8 cellular contexts compared by ENCODE assay signal in genomic region chr7:43729924-43730248, GRCh38. TPM values are rescaled to one million over a fixed set of nuclear protein-coding genes. Genes with fewer than 3 reads are reported as not detected.
A peak's percentile ranks its signal among the peaks of the same experiment; 100 is the strongest.
DNase-seq lines count a peak whose midpoint lies in the region; ATAC-seq and TF ChIP-seq lines count a peak whose summit lies in the region.

No MANE protein-coding gene starts in this region.

- TF ChIP-seq CTCF in glutamatergic neuron (IDR thresholded peaks at IDR 0.05; ENCODE audit: partially characterized antibody, unreplicated experiment): no peak

- H3K27ac Mint-ChIP-seq in stimulated activated naive CD8-positive, alpha-beta T cell treated with anti-CD3 and anti-CD28 coated beads, Interleukin-15, Interleukin-2, amounts not matched to agents 100 ng/mL and 50 ng/mL, for 24 hours: peak overlapping the region; percentile 87
- no peak overlapping the region for H3K27ac Mint-ChIP-seq in glutamatergic neuron (ENCODE audit: unreplicated experiment)

- DNase-seq in stimulated activated naive CD8-positive, alpha-beta T cell treated with anti-CD3 and anti-CD28 coated beads, Interleukin-15, Interleukin-2, amounts not matched to agents 100 U/mL and 50 U/mL, for 24 hours: no peak
- DNase-seq in SJSA1 (ENCODE audit: low read depth in 1 of 2, low spot score in 2 of 2) (no peak), glutamatergic neuron (no peak), DMS 273 treated with DMSO at 0.1 percent for 48 hours (lab: John Stamatoyannopoulos, UW) (no peak)

- 0 out of 2 replicates have a peak overlapping the region, but pooled peaks have one; percentile 20 for H3K27ac ChIP-seq in SJSA1

- H3K9me3 Mint-ChIP-seq in stimulated activated naive CD8-positive, alpha-beta T cell treated with anti-CD3 and anti-CD28 coated beads, Interleukin-15, Interleukin-2, amounts not matched to agents 100 ng/mL and 50 ng/mL, for 24 hours: no peaks in the 10 kb centered on the region
- peaks cover 3% of the 10 kb centered on the region for H3K9me3 Mint-ChIP-seq in glutamatergic neuron (ENCODE audit: unreplicated experiment)

- peaks cover 3% of the 10 kb centered on the region for H3K27me3 Mint-ChIP-seq in stimulated activated naive CD8-positive, alpha-beta T cell treated with anti-CD3 and anti-CD28 coated beads, Interleukin-15, Interleukin-2, amounts not matched to agents 100 ng/mL and 50 ng/mL, for 24 hours
- no peaks in the 10 kb centered on the region for H3K27me3 Mint-ChIP-seq in glutamatergic neuron (ENCODE audit: unreplicated experiment)

- H3K4me3 Mint-ChIP-seq in stimulated activated naive CD8-positive, alpha-beta T cell treated with anti-CD3 and anti-CD28 coated beads, Interleukin-15, Interleukin-2, amounts not matched to agents 100 ng/mL and 50 ng/mL, for 24 hours: peak overlapping the region; percentile 94
- H3K4me3 Mint-ChIP-seq in glutamatergic neuron (ENCODE audit: unreplicated experiment): peak overlapping the region; percentile 95

- peak overlapping the region; percentile 71 for H3K4me3 ChIP-seq in SJSA1
- peak overlapping the region; percentile 95 for H3K4me3 ChIP-seq in skeletal muscle satellite cell (ENCODE audit: low read length)

- H3K36me3 Mint-ChIP-seq in stimulated activated naive CD8-positive, alpha-beta T cell treated with anti-CD3 and anti-CD28 coated beads, Interleukin-15, Interleukin-2, amounts not matched to agents 100 ng/mL and 50 ng/mL, for 24 hours (ENCODE audit: low read depth): peaks cover 20% of the 10 kb centered on the region
- no peaks in the 10 kb centered on the region for H3K36me3 Mint-ChIP-seq in glutamatergic neuron (ENCODE audit: unreplicated experiment)

- H3K4me1 ChIP-seq in SJSA1 (replicated peaks) (peaks cover 35% of the 10 kb centered on the region), skeletal muscle satellite cell (ENCODE audit: control insufficient read depth, insufficient read depth, low read length) (peaks cover 8% of the 10 kb centered on the region)

- peaks cover 43% of the 10 kb centered on the region for H3K4me1 Mint-ChIP-seq in stimulated activated naive CD8-positive, alpha-beta T cell treated with anti-CD3 and anti-CD28 coated beads, Interleukin-15, Interleukin-2, amounts not matched to agents 100 ng/mL and 50 ng/mL, for 24 hours (ENCODE audit: low read depth)
- H3K4me1 Mint-ChIP-seq in glutamatergic neuron (ENCODE audit: low read depth, unreplicated experiment): peaks cover 10% of the 10 kb centered on the region

- ATAC-seq in stimulated activated naive CD8-positive, alpha-beta T cell treated with anti-CD3 and anti-CD28 coated beads, Interleukin-15, Interleukin-2, amounts not matched to agents 100 U/mL and 50 U/mL, for 24 hours: no peak
- ATAC-seq in HG03457 (IDR thresholded peaks at IDR 0.05; ENCODE audit: unreplicated experiment) (no peak), HG03378 (IDR thresholded peaks at IDR 0.05; ENCODE audit: unreplicated experiment) (no peak)

- H3K36me3 ChIP-seq in SJSA1: peaks cover 10% of the 10 kb centered on the region; the same call in 1 of the 2 replicates
- no peaks in the 10 kb centered on the region for H3K36me3 ChIP-seq in skeletal muscle satellite cell (ENCODE audit: insufficient read depth, low read length)

- H3K9me3 ChIP-seq in SJSA1 (replicated peaks) (no peaks in the 10 kb centered on the region), skeletal muscle satellite cell (replicated peaks; ENCODE audit: low read length) (no peaks in the 10 kb centered on the region)

- peak overlapping the region; percentile 88 for H3K4me2 ChIP-seq in skeletal muscle satellite cell (ENCODE audit: low read length)

- H3K9ac ChIP-seq in skeletal muscle satellite cell (ENCODE audit: low read depth, low read length): peak overlapping the region; percentile 90

- H3K27me3 ChIP-seq in SJSA1 (replicated peaks) (no peaks in the 10 kb centered on the region; the same call in 1 of the 2 replicates), skeletal muscle satellite cell (ENCODE audit: control insufficient read depth, insufficient read depth, low read length) (peaks cover 5% of the 10 kb centered on the region)

RNA-seq across cellular contexts. Expression of gene COA1, which starts 0.6 kb away (rescaled TPM):
- 51.4 and 85.4 TPM in 2 replicates for total RNA-seq in SJSA1 (2014; rRNA removed; shearing (Covaris generic))
- total RNA-seq in glutamatergic neuron (ENCODE audit: unreplicated experiment): 73.7 TPM
- 36.0 and 74.7 TPM in 2 replicates for total RNA-seq in skeletal muscle satellite cell (2012; rRNA removed)

RNA-seq across cellular contexts. Expression of gene BLVRA, which starts 28.6 kb away (rescaled TPM):
- 27.8 and 39.0 TPM in 2 replicates for total RNA-seq in SJSA1 (2014; rRNA removed; shearing (Covaris generic))
- 63.4 TPM for total RNA-seq in glutamatergic neuron (ENCODE audit: unreplicated experiment)
- total RNA-seq in skeletal muscle satellite cell (2012; rRNA removed): 19.2 and 22.6 TPM in 2 replicates
